Comparison of ENCODE assay signal across 8 cellular contexts in genomic region chr16:2883027-2883846, GRCh38. TPM values are rescaled to one million over a fixed set of nuclear protein-coding genes. Genes with fewer than 3 reads are reported as not detected.
DNase-seq lines count a peak whose midpoint lies in the region; ATAC-seq, FAIRE-seq and TF ChIP-seq lines count a peak whose summit lies in the region.

A gene with protein sequence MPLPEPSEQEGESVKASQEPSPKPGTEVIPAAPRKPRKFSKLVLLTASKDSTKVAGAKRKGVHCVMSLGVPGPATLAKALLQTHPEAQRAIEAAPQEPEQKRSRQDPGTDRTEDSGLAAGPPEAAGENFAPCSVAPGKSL (plus strand): TSS chr16:2883215. CDS start chr16:2896450, 13,235 bp downstream.

- peak; percentile 64 for TF ChIP-seq POLR2A in GM12891 (IDR thresholded peaks at IDR 0.05; ENCODE audit: low read depth, low read length)

- ATAC-seq in HG02840 (IDR thresholded peaks at IDR 0.05; ENCODE audit: low FRiP score, unreplicated experiment) (peak; percentile 78), T-cell (replicated peaks in 1 of 4) (peak; percentile 77 to 87 (median 80))

- intact Hi-C loops in cardiac septum (cut with DNase I) = loop anchor here (2.0 kb wide), 1 partner anchor 22 kb away; no protein-coding TSS in a partner anchor

- no peak for FAIRE-seq in GM12891 (lab: Jason Lieb, UNC)

- POLR2A ChIA-PET in T-cell (lab: Charles Lee) = interaction anchor here (0.6 to 1.4 kb wide), 3 partner anchors 8 to 39 kb away, joined by 3 to 6 read pairs (median 3); partner anchors contain the start of gene FLYWCH1 (in 1 of the 2)

- no peaks in the 10 kb centered on the region for H3K36me3 Mint-ChIP-seq in T-cell
- H3K36me3 Mint-ChIP-seq in type B pancreatic cell = peaks cover 6% of the 10 kb centered on the region

- H3K27ac Mint-ChIP-seq in T-cell (peak within 1 kb of the TSS; percentile 96 to 97), type B pancreatic cell (peak within 1 kb of the TSS; percentile 98)

- peak within 1 kb of the TSS; percentile 79 for H3K27ac ChIP-seq in adipose tissue (ENCODE audit: low read depth, low read length)

- H3K9me3 Mint-ChIP-seq in T-cell = no peaks in the 10 kb centered on the region
- no peaks in the 10 kb centered on the region for H3K9me3 Mint-ChIP-seq in type B pancreatic cell

- CTCF ChIA-PET in T-cell (lab: Charles Lee) = interaction anchor here in 1 of 2 donors (0.6 to 2.0 kb wide), 12 partner anchors 11 to 210 kb away, joined by 3 to 15 read pairs (median 4); partner anchors contain the start of genes FLYWCH1 and KCTD5

- WGBS in adipose tissue, 3 donors = 1% methylated on average over 76 to 82 of the region's 82 CpGs

- peak; percentile 97 for DNase-seq in GM12891 (ENCODE audit: insufficient read length, low spot score)
- DNase-seq in NCI-H1436 treated with DMSO at 0.1 percent for 48 hours (lab: John Stamatoyannopoulos, UW) = peak; percentile 81
- DNase-seq in T-cell = peak; percentile 95 to 100 (median 99)
- peak; percentile 100 for DNase-seq in cardiac septum (ENCODE audit: low spot score)
- DNase-seq in pons (ENCODE audit: low spot score) = peak; percentile 93
- DNase-seq in type B pancreatic cell (ENCODE audit: extremely low spot score, unreplicated experiment) = peak; percentile 100

- peak; percentile 48 for TF ChIP-seq CTCF in type B pancreatic cell (conservative IDR thresholded peaks at IDR 0.05)

- H3K4me3 Mint-ChIP-seq in T-cell = peak within 1 kb of the TSS; percentile 87 to 93 (median 90)
- peak within 1 kb of the TSS; percentile 97 for H3K4me3 Mint-ChIP-seq in type B pancreatic cell

- H3K4me1 Mint-ChIP-seq in T-cell = peaks cover 0 to 20% (median 11%) of the 10 kb centered on the region in 3 donors
- peaks cover 9% of the 10 kb centered on the region for H3K4me1 Mint-ChIP-seq in type B pancreatic cell (ENCODE audit: unreplicated experiment)

- H3K27me3 Mint-ChIP-seq in T-cell (no peaks in the 10 kb centered on the region), type B pancreatic cell (no peaks in the 10 kb centered on the region)

TF ChIP-seq in GM12891, 5 proteins besides CTCF, POLR2A, EP300 and RAD21:
- TF ChIP-seq TAF1 (IDR thresholded peaks at IDR 0.05; ENCODE audit: low read depth, low read length) = peak; percentile 48; the same call in 1 of the 2 replicates
- no peak for TF ChIP-seq SPI1 (IDR thresholded peaks at IDR 0.05; ENCODE audit: low read depth, low read length)
- TF ChIP-seq PAX5 (IDR thresholded peaks at IDR 0.05; ENCODE audit: insufficient read depth, low read length, severe bottlenecking) = no peak
- no peak for TF ChIP-seq POU2F2 (IDR thresholded peaks at IDR 0.05; ENCODE audit: low read depth, low read length)
- TF ChIP-seq POLR2AphosphoS5 (IDR thresholded peaks at IDR 0.05; ENCODE audit: low read depth, low read length) = 0 out of 2 replicates have a peak, but pooled peaks have one; percentile 34

RNA-seq across cellular contexts. Expression of the gene that starts here (rescaled TPM):
- 15.3 TPM for polyA plus RNA-seq in GM12891 (2012; ENCODE audit: low read depth, missing spikeins)
- 10 to 100 TPM; 12.1 to 31.4 (median 25.6) TPM for total RNA-seq in T-cell
- 10 to 100 TPM; 15.8 to 43.1 (median 32.4) TPM for polyA plus RNA-seq in adipose tissue
- 20.8 TPM for total RNA-seq in cardiac septum
- total RNA-seq in type B pancreatic cell (ENCODE audit: low replicate concordance) = 43.1 and 45.9 TPM in 2 replicates

Comparison
In these comparisons a context has a peak if more than half of its experiments do, and no peak if none do; other contexts are left out.
1. Peak in every context shown above with its lines: DNase-seq, ATAC-seq and H3K27ac ChIP-seq.